Comparison of ENCODE assay signal across 10 cellular contexts in the genomic region with DNA sequence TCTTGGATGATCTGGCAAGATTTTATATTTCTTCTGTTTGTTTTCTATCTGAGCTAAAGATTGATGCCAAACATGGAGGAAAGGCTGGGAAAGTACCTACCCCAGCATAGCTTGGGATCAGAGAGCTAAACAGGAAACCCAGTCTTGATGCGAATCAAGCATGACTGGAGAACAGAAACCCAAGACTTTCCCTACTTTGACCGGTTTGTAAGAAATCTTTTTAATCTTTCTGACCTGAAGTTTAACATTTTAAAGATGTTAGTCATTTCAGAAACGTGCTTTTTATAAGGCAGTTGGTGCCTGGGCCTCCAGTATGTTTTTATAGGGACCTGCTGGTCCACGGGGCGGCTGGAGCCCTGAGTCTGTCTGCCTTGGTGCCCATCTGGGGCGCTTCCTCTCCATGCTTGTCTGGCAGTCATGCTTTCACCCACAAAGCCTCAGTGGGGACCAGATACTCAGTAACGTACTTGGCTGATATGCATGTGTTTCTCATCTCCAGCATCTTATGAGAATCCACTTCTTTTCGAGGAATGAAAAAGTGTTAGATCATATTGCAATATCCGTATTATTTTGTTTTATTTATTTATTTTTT.
DNase-seq lines count a peak whose midpoint lies in the region; ATAC-seq and TF ChIP-seq lines count a peak whose summit lies in the region.
"Had no signal": no experiment of that assay in that cellular context is flagged by ENCODE, and none has a peak within 500 bp of the region (broad histone marks: within the 10 kb centered on the region; RNA-seq: fewer than 3 reads in every experiment).

No MANE protein-coding gene starts in this region.

- H3K4me1 Mint-ChIP-seq in CD4-positive, CD25-positive, alpha-beta regulatory T cell: peaks cover 0 to 21% (median 15%) of the 10 kb centered on the region in 4 donors

- no peaks in the 10 kb centered on the region for H3K36me3 ChIP-seq in CD4-positive, CD25-positive, alpha-beta regulatory T cell (ENCODE audit: control insufficient read depth, insufficient read depth, low read length)
- H3K36me3 ChIP-seq in Peyer's patch: no peaks in the 10 kb centered on the region

- no peak overlapping the region for H3K27ac Mint-ChIP-seq in CD4-positive, CD25-positive, alpha-beta regulatory T cell

- peak overlapping the region; percentile 56 for H3K4me3 ChIP-seq in CD4-positive, CD25-positive, alpha-beta regulatory T cell (ENCODE audit: low read depth, low read length)
- H3K4me3 ChIP-seq in Peyer's patch: no peak overlapping the region
- H3K4me3 ChIP-seq: lung had no signal

- no peak for TF ChIP-seq CTCF in Peyer's patch (IDR thresholded peaks at IDR 0.05)

- H3K4me1 ChIP-seq in CD4-positive, CD25-positive, alpha-beta regulatory T cell (ENCODE audit: control insufficient read depth, insufficient read depth, low read length, poor library complexity, severe bottlenecking): peaks cover 11% of the 10 kb centered on the region
- no peaks in the 10 kb centered on the region for H3K4me1 ChIP-seq in Peyer's patch

- no peak for TF ChIP-seq POLR2A in Peyer's patch (IDR thresholded peaks at IDR 0.05)

- no peaks in the 10 kb centered on the region for H3K9me3 Mint-ChIP-seq in CD4-positive, CD25-positive, alpha-beta regulatory T cell

- H3K27me3 ChIP-seq in CD4-positive, CD25-positive, alpha-beta regulatory T cell (ENCODE audit: control insufficient read depth, insufficient read depth, low read length): no peaks in the 10 kb centered on the region
- no peaks in the 10 kb centered on the region for H3K27me3 ChIP-seq in Peyer's patch

- peak; percentile 50 to 67 for ATAC-seq in CD4-positive, CD25-positive, alpha-beta regulatory T cell (ENCODE audit: low read depth in 2 of 2)
- ATAC-seq in GM18907 (IDR thresholded peaks at IDR 0.05; ENCODE audit: unreplicated experiment) (peak; percentile 95), HG02798 (IDR thresholded peaks at IDR 0.05; ENCODE audit: poor library complexity, unreplicated experiment) (peak; percentile 91)

- DNase-seq in CD4-positive, CD25-positive, alpha-beta regulatory T cell: peak in 2 of 3 donors; percentile 16 to 25
- peak; percentile 10 to 31 for DNase-seq in activated CD4-positive, alpha-beta T cell treated with anti-CD3 and anti-CD28 coated beads, Interleukin-2, amount 50 U/mL, for 48 hours
- DNase-seq in C1 segment of cervical spinal cord (lab: John Stamatoyannopoulos, UW) (no peak), Peyer's patch (no peak), cerebellar nuclear complex (lab: John Stamatoyannopoulos, UW) (no peak)
- no peak for DNase-seq in activated CD8-positive, alpha-beta memory T cell treated with anti-CD3 and anti-CD28 coated beads, Interleukin-2, amount 50 U/mL, for 48 hours
- DNase-seq: NK-92 treated with Interleukin-12 subunit alpha and Interleukin-12 subunit beta, amount 100 ng/mL, for 24 hours had no signal

- H3K27ac ChIP-seq in CD4-positive, CD25-positive, alpha-beta regulatory T cell (ENCODE audit: insufficient read depth, low read length, poor library complexity, severe bottlenecking): no peak overlapping the region
- H3K27ac ChIP-seq in Peyer's patch: no peak overlapping the region

- H3K4me3 Mint-ChIP-seq in CD4-positive, CD25-positive, alpha-beta regulatory T cell: peak overlapping the region in 1 of 4 donors; percentile 66

- no peaks in the 10 kb centered on the region for H3K9me3 ChIP-seq in CD4-positive, CD25-positive, alpha-beta regulatory T cell (ENCODE audit: control insufficient read depth in 2 of 2, low read length in 2 of 2)
- no peaks in the 10 kb centered on the region for H3K9me3 ChIP-seq in Peyer's patch

- H3K36me3 Mint-ChIP-seq in CD4-positive, CD25-positive, alpha-beta regulatory T cell: peaks cover 5% of the 10 kb centered on the region

- H3K27me3 Mint-ChIP-seq in CD4-positive, CD25-positive, alpha-beta regulatory T cell: no peaks in the 10 kb centered on the region

Comparison
In these comparisons a context has a peak if more than half of its experiments do, and no peak if none do; other contexts are left out.
1. DNase-seq: peak in CD4-positive, CD25-positive, alpha-beta regulatory T cell (2 of 3) and activated CD4-positive, alpha-beta T cell treated with anti-CD3 and anti-CD28 coated beads, Interleukin-2, amount 50 U/mL, for 48 hours (2 of 2); none in C1 segment of cervical spinal cord (0 of 14), Peyer's patch (0 of 3), cerebellar nuclear complex (0 of 2) and activated CD8-positive, alpha-beta memory T cell treated with anti-CD3 and anti-CD28 coated beads, Interleukin-2, amount 50 U/mL, for 48 hours (single experiment).
2. Peak in every context shown above with its lines, with median percentiles within 50 percentile points of each other: ATAC-seq.